Comparison of ENCODE assay signal across 19 cellular contexts in genomic region chr12:75922944-75923642, GRCh38.
"Had no signal": no experiment of that assay in that cellular context is flagged by ENCODE, and none has a peak within 500 bp of the region (broad histone marks: within the 10 kb centered on the region; RNA-seq: fewer than 3 reads in every experiment).

No MANE protein-coding gene starts in this region.

- H3K27ac ChIP-seq: brain microvascular endothelial cell, heart left ventricle, SJCRH30, WERI-Rb-1 had no signal

- H3K36me3 ChIP-seq: brain microvascular endothelial cell, heart left ventricle, SJCRH30, WERI-Rb-1 had no signal

- H3K4me1 Mint-ChIP-seq: central memory CD8-positive, alpha-beta T cell had no signal

- H3K9me3 Mint-ChIP-seq: activated naive CD4-positive, alpha-beta T cell treated with anti-CD3 and anti-CD28 coated beads, Interleukin-2, amount 50 U/mL, for 24 hours had no signal

- H3K4me3 ChIP-seq: heart left ventricle, SJCRH30 had no signal

- H3K4me1 ChIP-seq: SJCRH30 had no signal

- H3K27me3 ChIP-seq: brain microvascular endothelial cell, heart left ventricle, SJCRH30 had no signal

- H3K27me3 Mint-ChIP-seq: activated naive CD4-positive, alpha-beta T cell treated with anti-CD3 and anti-CD28 coated beads, Interleukin-2, amount 50 U/mL, for 24 hours; central memory CD8-positive, alpha-beta T cell had no signal

- H3K27ac Mint-ChIP-seq: activated naive CD4-positive, alpha-beta T cell treated with anti-CD3 and anti-CD28 coated beads, Interleukin-2, amount 50 U/mL, for 24 hours; nephron progenitor cell had no signal

- ATAC-seq: heart left ventricle had no signal

- H3K4me3 Mint-ChIP-seq: activated naive CD4-positive, alpha-beta T cell treated with anti-CD3 and anti-CD28 coated beads, Interleukin-2, amount 50 U/mL, for 24 hours; central memory CD8-positive, alpha-beta T cell; immature natural killer cell; nephron progenitor cell had no signal

- DNase-seq: activated CD8-positive, alpha-beta memory T cell treated with anti-CD3 and anti-CD28 coated beads for 24 hours; activated T-cell treated with anti-CD3 and anti-CD28 coated beads for 4 hours; anterior cingulate cortex; brain microvascular endothelial cell; cortex of kidney; effector CD4-positive, alpha-beta T cell; foreskin fibroblast; heart left ventricle; immature natural killer cell; nephron progenitor cell; occipital lobe; SJCRH30; stimulated activated CD4-positive, alpha-beta T cell treated with anti-CD3 and anti-CD28 coated beads, Interleukin-2, amount 100 ng/mL, for 48 hours; stimulated activated naive CD4-positive, alpha-beta T cell; T-helper 9 cell; trophoblast cell; WERI-Rb-1 had no signal
